Comparison of ENCODE assay signal across 1 cellular context in the genomic region with DNA sequence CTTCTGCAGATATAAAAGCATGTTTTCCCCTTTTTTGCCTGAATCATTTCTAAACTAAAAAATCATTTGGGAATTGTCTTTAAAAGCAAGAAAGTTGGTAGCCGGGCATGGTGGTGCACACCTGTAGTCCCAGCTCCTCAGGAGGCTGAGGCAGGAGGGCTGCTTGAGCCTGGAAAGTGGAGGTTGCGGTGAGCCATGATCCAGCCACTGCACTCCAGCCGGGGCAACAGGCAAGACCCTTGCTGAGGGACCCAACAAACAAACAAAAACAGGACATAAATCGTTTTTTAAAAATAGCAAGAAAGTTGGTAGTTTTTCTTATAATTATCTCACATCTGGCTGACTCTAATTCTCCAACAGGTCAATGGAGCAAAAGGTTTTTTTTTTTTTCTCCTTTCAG.
TF ChIP-seq lines count a peak whose summit lies in the region.

No MANE protein-coding gene starts in this region.

TF ChIP-seq in neural cell, 6 proteins besides CTCF, POLR2A, EP300 and RAD21:
- TF ChIP-seq MXI1 (conservative IDR thresholded peaks at IDR 0.05; ENCODE audit: poor library complexity, severe bottlenecking) (no peak), EZH2 (IDR thresholded peaks at IDR 0.05; ENCODE audit: borderline replicate concordance, insufficient read depth, low read length, poor library complexity, severe bottlenecking) (no peak), REST (IDR thresholded peaks at IDR 0.05; ENCODE audit: borderline replicate concordance) (no peak), POLR2AphosphoS5 (IDR thresholded peaks at IDR 0.05) (no peak), TAF1 (IDR thresholded peaks at IDR 0.05; ENCODE audit: low read depth) (no peak), SMC3 (conservative IDR thresholded peaks at IDR 0.05; ENCODE audit: poor library complexity) (no peak)
TF ChIP-seq in neural cell: peak in this region for 0.
